1 cellular context compared by ENCODE assay signal in genomic region chr2:119338826-119339561, GRCh38.
A peak's percentile ranks its signal among the peaks of the same experiment; 100 is the strongest.
TF ChIP-seq lines count a peak whose summit lies in the region.

No MANE protein-coding gene starts in this region.

TF ChIP-seq in GM12878, 131 proteins besides CTCF, POLR2A, EP300 and RAD21 (continued from another document):
- TF ChIP-seq ZNF592 (IDR thresholded peaks at IDR 0.05) = peak; percentile 97
- peak; percentile 33; the same call in 1 of the 2 replicates for TF ChIP-seq MAX (IDR thresholded peaks at IDR 0.05; ENCODE audit: low read depth, low read length)
- TF ChIP-seq ZNF207 (IDR thresholded peaks at IDR 0.05; ENCODE audit: borderline replicate concordance) = no peak
- 0 out of 2 replicates have a peak, but pooled peaks have one; percentile 22 for TF ChIP-seq NFIC (IDR thresholded peaks at IDR 0.05; ENCODE audit: low read depth, low read length)
- TF ChIP-seq YY1 (IDR thresholded peaks at IDR 0.05; ENCODE audit: low read depth, low read length) = 0 out of 2 replicates have a peak, but pooled peaks have one; percentile 33
- no peak for TF ChIP-seq CBX5 (IDR thresholded peaks at IDR 0.05; ENCODE audit: low read depth)
- peak; percentile 37; the same call in 1 of the 2 replicates for TF ChIP-seq CHD2 (IDR thresholded peaks at IDR 0.05; ENCODE audit: borderline replicate concordance, low read depth, low read length)
- no peak for TF ChIP-seq TARDBP (IDR thresholded peaks at IDR 0.05; ENCODE audit: borderline replicate concordance)
- TF ChIP-seq USF2 (IDR thresholded peaks at IDR 0.05; ENCODE audit: borderline replicate concordance, low read depth, low read length) = peak; percentile 81
- TF ChIP-seq NBN (IDR thresholded peaks at IDR 0.05) = peak; percentile 83
- peak; percentile 24; the same call in 1 of the 2 replicates for TF ChIP-seq ATF3 (IDR thresholded peaks at IDR 0.05; ENCODE audit: borderline replicate concordance, extremely low read depth, low read depth, low read length)
- no peak for TF ChIP-seq RCOR1 (conservative IDR thresholded peaks at IDR 0.05; ENCODE audit: low read depth, low read length)
- TF ChIP-seq ZNF687 (IDR thresholded peaks at IDR 0.05) = peak; percentile 78
- no peak for TF ChIP-seq SIN3A (IDR thresholded peaks at IDR 0.05; ENCODE audit: low read depth, low read length)
- peak; percentile 76; the same call in 1 of the 2 replicates for TF ChIP-seq MTA2 (IDR thresholded peaks at IDR 0.05; ENCODE audit: low read depth)
- no peak for TF ChIP-seq JUNB (IDR thresholded peaks at IDR 0.05)
- TF ChIP-seq TBL1XR1 (IDR thresholded peaks at IDR 0.05; ENCODE audit: low read depth, low read length) = no peak
- no peak for TF ChIP-seq BMI1 (IDR thresholded peaks at IDR 0.05; ENCODE audit: borderline replicate concordance)
- TF ChIP-seq HDGF (IDR thresholded peaks at IDR 0.05) = 0 out of 2 replicates have a peak, but pooled peaks have one; percentile 40
- TF ChIP-seq PBX3 (IDR thresholded peaks at IDR 0.05; ENCODE audit: insufficient replicate concordance, low read depth, low read length) = no peak
- TF ChIP-seq BHLHE40 (IDR thresholded peaks at IDR 0.05; ENCODE audit: borderline replicate concordance in 1 of 2, low read depth in 2 of 2, low read length in 1 of 2) = peak; percentile 74 to 76; a peak in 2 of 4 replicates
- peak; percentile 94 for TF ChIP-seq RAD51 (IDR thresholded peaks at IDR 0.05)
- no peak for TF ChIP-seq ZNF24 (IDR thresholded peaks at IDR 0.05)
- TF ChIP-seq BCLAF1 (IDR thresholded peaks at IDR 0.05) = no peak
- TF ChIP-seq MXI1 (IDR thresholded peaks at IDR 0.05; ENCODE audit: low read depth, low read length) = no peak
- TF ChIP-seq CEBPB (IDR thresholded peaks at IDR 0.05; ENCODE audit: borderline replicate concordance in 1 of 2, low read depth in 2 of 2, low read length in 2 of 2) = no peak
